23 cellular contexts compared by ENCODE assay signal in genomic region chr13:53104120-53104519, GRCh38.
"Had no signal": no experiment of that assay in that cellular context is flagged by ENCODE, and none has a peak within 500 bp of the region (broad histone marks: within the 10 kb centered on the region; RNA-seq: fewer than 3 reads in every experiment).

No MANE protein-coding gene starts in this region.

- H3K36me3 ChIP-seq: esophagus muscularis mucosa, neural progenitor cell, pancreas, suprapubic skin, thyroid gland had no signal

- H3K27me3 Mint-ChIP-seq: dendritic cell treated with granulocyte-macrophage colony-stimulating factor and Interleukin-4, amounts not matched to agents 40 ng/mL and 50 ng/mL, for 4 days; progenitor cell of endocrine pancreas had no signal

- ATAC-seq: effector memory CD8-positive, alpha-beta T cell; left cardiac atrium; mucosa of descending colon; naive thymus-derived CD8-positive, alpha-beta T cell; pancreas; right cardiac atrium had no signal

- H3K9me3 Mint-ChIP-seq: neural progenitor cell had no signal

- H2AFZ ChIP-seq: hepatocyte, neural progenitor cell had no signal

- H3K4me3 ChIP-seq: esophagus muscularis mucosa, hepatocyte, mucosa of descending colon, neural progenitor cell, pancreas, smooth muscle cell, suprapubic skin, thyroid gland had no signal

- H3K4me1 Mint-ChIP-seq: naive thymus-derived CD8-positive, alpha-beta T cell; neural progenitor cell had no signal

- H3K36me3 Mint-ChIP-seq: naive thymus-derived CD8-positive, alpha-beta T cell; neural progenitor cell had no signal

- DNase-seq: cerebellar nuclear complex; effector memory CD8-positive, alpha-beta T cell; foreskin melanocyte; head of caudate nucleus; kidney; left cardiac atrium; mammary epithelial cell; mucosa of descending colon; naive thymus-derived CD8-positive, alpha-beta T cell; occipital lobe; pancreas; right cardiac atrium; stimulated activated CD4-positive, alpha-beta T cell treated with anti-CD3 and anti-CD28 coated beads, Interleukin-2, amount 100 ng/mL, for 48 hours; stimulated activated naive CD4-positive, alpha-beta T cell treated with Interleukin-2 at 50 U/mL for 16 hours; thyroid gland had no signal

- H3K27ac Mint-ChIP-seq: dendritic cell treated with granulocyte-macrophage colony-stimulating factor and Interleukin-4, amounts not matched to agents 40 ng/mL and 50 ng/mL, for 4 days; effector memory CD8-positive, alpha-beta T cell; naive thymus-derived CD8-positive, alpha-beta T cell; neural progenitor cell; progenitor cell of endocrine pancreas had no signal

- H3K9ac ChIP-seq: neural progenitor cell had no signal

- H3K79me2 ChIP-seq: hepatocyte had no signal

- H3K27me3 ChIP-seq: esophagus muscularis mucosa, hepatocyte, neural progenitor cell, pancreas, thyroid gland had no signal

- H3K27ac ChIP-seq: epithelial cell of prostate, esophagus muscularis mucosa, hepatocyte, neural progenitor cell, pancreas, suprapubic skin, thyroid gland had no signal

- H3K9me3 ChIP-seq: esophagus muscularis mucosa, mucosa of descending colon, pancreas, suprapubic skin, thyroid gland had no signal

- H3K4me3 Mint-ChIP-seq: dendritic cell treated with granulocyte-macrophage colony-stimulating factor and Interleukin-4, amounts not matched to agents 40 ng/mL and 50 ng/mL, for 4 days; effector memory CD8-positive, alpha-beta T cell; naive thymus-derived CD8-positive, alpha-beta T cell; neural progenitor cell had no signal

- H3K4me1 ChIP-seq: esophagus muscularis mucosa, neural progenitor cell, suprapubic skin, thyroid gland had no signal

- H3K4me2 ChIP-seq: hepatocyte, neural progenitor cell, smooth muscle cell had no signal
